In the genomic region with DNA sequence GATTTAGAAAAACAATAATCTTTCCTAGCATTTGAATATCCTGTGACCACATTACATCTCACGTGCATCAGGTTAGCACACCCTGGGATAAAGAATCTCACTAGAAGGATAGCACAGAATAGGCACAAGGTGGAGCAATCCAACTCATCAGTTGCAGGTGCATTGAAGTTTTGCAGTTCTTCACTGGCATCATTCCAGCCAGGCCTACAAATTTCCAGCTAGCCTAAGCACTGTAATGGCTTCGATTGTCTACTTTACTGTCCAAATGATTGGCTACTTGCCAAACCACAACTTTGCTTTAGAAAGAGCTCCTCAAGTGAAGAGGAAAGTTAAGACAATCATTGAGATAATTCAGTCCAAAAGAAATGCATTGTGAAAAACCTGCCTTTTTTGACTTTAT, we compare ENCODE assay signal across 1 cellular context.
TF ChIP-seq lines count a peak whose summit lies in the region.

No MANE protein-coding gene starts in this region.

TF ChIP-seq in IMR-90, 13 proteins besides CTCF, POLR2A, EP300 and RAD21 (continued from another document):
- TF ChIP-seq, protein P1, sequence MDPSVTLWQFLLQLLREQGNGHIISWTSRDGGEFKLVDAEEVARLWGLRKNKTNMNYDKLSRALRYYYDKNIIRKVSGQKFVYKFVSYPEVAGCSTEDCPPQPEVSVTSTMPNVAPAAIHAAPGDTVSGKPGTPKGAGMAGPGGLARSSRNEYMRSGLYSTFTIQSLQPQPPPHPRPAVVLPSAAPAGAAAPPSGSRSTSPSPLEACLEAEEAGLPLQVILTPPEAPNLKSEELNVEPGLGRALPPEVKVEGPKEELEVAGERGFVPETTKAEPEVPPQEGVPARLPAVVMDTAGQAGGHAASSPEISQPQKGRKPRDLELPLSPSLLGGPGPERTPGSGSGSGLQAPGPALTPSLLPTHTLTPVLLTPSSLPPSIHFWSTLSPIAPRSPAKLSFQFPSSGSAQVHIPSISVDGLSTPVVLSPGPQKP (IDR thresholded peaks at IDR 0.05; ENCODE audit: borderline replicate concordance, low read depth, low read length) = no peak
